14 cellular contexts compared by ENCODE assay signal in genomic region chr2:46980786-46981583, GRCh38. TPM values are rescaled to one million over a fixed set of nuclear protein-coding genes. Genes with fewer than 3 reads are reported as not detected.
DNase-seq lines count a peak whose midpoint lies in the region; ATAC-seq, FAIRE-seq and TF ChIP-seq lines count a peak whose summit lies in the region.
"Had no signal": no experiment of that assay in that cellular context is flagged by ENCODE, and none has a peak within 500 bp of the region (broad histone marks: within the 10 kb centered on the region; RNA-seq: fewer than 3 reads in every experiment).

No MANE protein-coding gene starts in this region.

- H3K4me3 ChIP-seq in kidney (ENCODE audit: low read length in 2 of 2) = no peak overlapping the region
- no peak overlapping the region for H3K4me3 ChIP-seq in transverse colon

- peak overlapping the region; percentile 38 for H3K27ac Mint-ChIP-seq in activated naive CD8-positive, alpha-beta T cell
- H3K27ac Mint-ChIP-seq in activated naive CD8-positive, alpha-beta T cell treated with anti-CD3 and anti-CD28 coated beads for 36 hours = no peak overlapping the region
- H3K27ac Mint-ChIP-seq in activated CD4-positive, alpha-beta memory T cell treated with anti-CD3 and anti-CD28 coated beads, Interleukin-2, amount 10 ng/mL, durations not matched to agents 7 days and 5 days = peak overlapping the region; percentile 55

- in situ Hi-C loops in transverse colon (cut with MboI; ENCODE audit: low pct_ligation_motif_present in 1 of 4, low pct_unique_long_range_greater_than_20kb in 1 of 4, low sequenced_read_pairs in 3 of 4) = no loop called here

- no peak for ATAC-seq in HG02884 (IDR thresholded peaks at IDR 0.05; ENCODE audit: unreplicated experiment)
- ATAC-seq: PC-3 had no signal

- intact Hi-C loops in kidney (cut with DNase I) = no loop called here
- intact Hi-C loops in transverse colon (cut with DNase I; ENCODE audit: low total_unique reads) = no loop called here

- H3K9me3 ChIP-seq in kidney (ENCODE audit: control insufficient read depth in 1 of 2, low read length in 2 of 2) (no peaks in the 10 kb centered on the region), transverse colon (no peaks in the 10 kb centered on the region)

- no peaks in the 10 kb centered on the region for H3K9me3 Mint-ChIP-seq in activated naive CD8-positive, alpha-beta T cell (ENCODE audit: low read depth)
- no peaks in the 10 kb centered on the region for H3K9me3 Mint-ChIP-seq in activated naive CD8-positive, alpha-beta T cell treated with anti-CD3 and anti-CD28 coated beads for 36 hours
- H3K9me3 Mint-ChIP-seq in activated CD4-positive, alpha-beta memory T cell treated with anti-CD3 and anti-CD28 coated beads, Interleukin-2, amount 10 ng/mL, durations not matched to agents 7 days and 5 days = no peaks in the 10 kb centered on the region

- 80 to 82% methylated on average over 1 to 12 of the region's 12 CpGs for WGBS in transverse colon (ENCODE audit: low coverage in 1 of 2), 2 donors

- H3K4me1 ChIP-seq in kidney (ENCODE audit: control insufficient read depth in 1 of 2, insufficient read depth in 1 of 2, low read depth in 1 of 2, low read length in 2 of 2) (peaks cover 10 to 12% of the 10 kb centered on the region in 2 donors), transverse colon (peaks cover 33 to 48% (median 35%) of the 10 kb centered on the region in 4 donors)

- CTCF ChIA-PET in activated CD4-positive, alpha-beta memory T cell treated with anti-CD3 and anti-CD28 coated beads, Interleukin-2, amount 10 ng/mL, durations not matched to agents 7 days and 5 days (lab: Charles Lee) = interaction anchor here (0.7 kb wide), 1 partner anchor 291 kb away, joined by 3 read pairs; no protein-coding TSS in a partner anchor

- no peaks in the 10 kb centered on the region for H3K27me3 Mint-ChIP-seq in activated naive CD8-positive, alpha-beta T cell
- no peaks in the 10 kb centered on the region for H3K27me3 Mint-ChIP-seq in activated naive CD8-positive, alpha-beta T cell treated with anti-CD3 and anti-CD28 coated beads for 36 hours
- no peaks in the 10 kb centered on the region for H3K27me3 Mint-ChIP-seq in activated CD4-positive, alpha-beta memory T cell treated with anti-CD3 and anti-CD28 coated beads, Interleukin-2, amount 10 ng/mL, durations not matched to agents 7 days and 5 days

- TF ChIP-seq EP300 in transverse colon (IDR thresholded peaks at IDR 0.05; ENCODE audit: low read depth) = no peak

- peaks cover 6 to 14% of the 10 kb centered on the region in 2 donors for H3K36me3 ChIP-seq in kidney (ENCODE audit: control insufficient read depth in 1 of 2, insufficient read depth in 2 of 2, low read length in 2 of 2)
- H3K36me3 ChIP-seq in transverse colon = no peaks in the 10 kb centered on the region

- no peaks in the 10 kb centered on the region for H3K27me3 ChIP-seq in transverse colon

- peaks cover 56% of the 10 kb centered on the region for H3K4me1 Mint-ChIP-seq in activated naive CD8-positive, alpha-beta T cell (ENCODE audit: low read depth)
- H3K4me1 Mint-ChIP-seq in activated naive CD8-positive, alpha-beta T cell treated with anti-CD3 and anti-CD28 coated beads for 36 hours = peaks cover 80% of the 10 kb centered on the region
- H3K4me1 Mint-ChIP-seq in activated CD4-positive, alpha-beta memory T cell treated with anti-CD3 and anti-CD28 coated beads, Interleukin-2, amount 10 ng/mL, durations not matched to agents 7 days and 5 days = peaks cover 85% of the 10 kb centered on the region

- H3K4me3 Mint-ChIP-seq in activated naive CD8-positive, alpha-beta T cell = no peak overlapping the region
- no peak overlapping the region for H3K4me3 Mint-ChIP-seq in activated naive CD8-positive, alpha-beta T cell treated with anti-CD3 and anti-CD28 coated beads for 36 hours
- no peak overlapping the region for H3K4me3 Mint-ChIP-seq in activated CD4-positive, alpha-beta memory T cell treated with anti-CD3 and anti-CD28 coated beads, Interleukin-2, amount 10 ng/mL, durations not matched to agents 7 days and 5 days

- H3K9ac ChIP-seq in kidney (ENCODE audit: low read length in 2 of 2) = no peak overlapping the region

- no peak for TF ChIP-seq CTCF in kidney (IDR thresholded peaks at IDR 0.05; ENCODE audit: borderline replicate concordance, extremely low read depth, insufficient read depth)
- TF ChIP-seq CTCF in transverse colon (IDR thresholded peaks at IDR 0.05) = no peak

- POLR2A ChIA-PET in activated CD4-positive, alpha-beta memory T cell treated with anti-CD3 and anti-CD28 coated beads, Interleukin-2, amount 10 ng/mL, durations not matched to agents 7 days and 5 days (lab: Charles Lee) = no interaction called here

- FAIRE-seq in kidney (lab: Jason Lieb, UNC) = no peak
- FAIRE-seq: GM18507 had no signal

- H3K36me3 Mint-ChIP-seq in activated naive CD8-positive, alpha-beta T cell = peaks cover 7% of the 10 kb centered on the region
- H3K36me3 Mint-ChIP-seq in activated naive CD8-positive, alpha-beta T cell treated with anti-CD3 and anti-CD28 coated beads for 36 hours = peaks cover 50% of the 10 kb centered on the region
- peaks cover 49% of the 10 kb centered on the region for H3K36me3 Mint-ChIP-seq in activated CD4-positive, alpha-beta memory T cell treated with anti-CD3 and anti-CD28 coated beads, Interleukin-2, amount 10 ng/mL, durations not matched to agents 7 days and 5 days (ENCODE audit: low read depth)

- DNase-seq in activated naive CD8-positive, alpha-beta T cell treated with anti-CD3 and anti-CD28 coated beads for 36 hours = no peak
- no peak for DNase-seq in activated CD4-positive, alpha-beta memory T cell treated with anti-CD3 and anti-CD28 coated beads, Interleukin-2, amount 10 ng/mL, durations not matched to agents 7 days and 5 days
- DNase-seq in kidney = no peak
- DNase-seq in transverse colon = no peak
- DNase-seq in C1 segment of cervical spinal cord (lab: John Stamatoyannopoulos, UW) = no peak
- DNase-seq in activated T-cell treated with anti-CD3 and anti-CD28 coated beads, Interleukin-2, amount 50 U/mL, for 48 hours = no peak
- DNase-seq: activated T-cell treated with anti-CD3 and anti-CD28 coated beads, Interleukin-2, amount 50 U/mL, for 1 hour; caudate nucleus; KBM-7; NCI-H2171 treated with DMSO at 0.1 percent for 48 hours; PC-3 had no signal

- H3K27ac ChIP-seq in kidney (ENCODE audit: low read depth in 2 of 2, low read length in 2 of 2) (peak overlapping the region; percentile 76 to 77), transverse colon (peak overlapping the region; percentile 48 to 87 (median 63))

- no peak for TF ChIP-seq POLR2A in transverse colon (IDR thresholded peaks at IDR 0.05)

RNA-seq across cellular contexts. Expression of gene TTC7A, which starts 40.0 kb away (rescaled TPM):
- total RNA-seq in activated naive CD8-positive, alpha-beta T cell treated with anti-CD3 and anti-CD28 coated beads for 36 hours = 10 to 100 TPM; 55.0 to 56.6 TPM
- 10 to 100 TPM; 59.3 to 62.0 TPM for total RNA-seq in activated CD4-positive, alpha-beta memory T cell treated with anti-CD3 and anti-CD28 coated beads, Interleukin-2, amount 10 ng/mL, durations not matched to agents 7 days and 5 days
- total RNA-seq in kidney (45.7 TPM), transverse colon (100 to 1,000 TPM in 1 of 4 donors, 10 to 100 TPM in 3; 40.2 to 212 (median 51.2) TPM)
- polyA plus RNA-seq in kidney (ENCODE audit: insufficient read depth, low read depth, low replicate concordance) = 8.8 TPM
